ENCODE assay signal across 1 cellular context in the genomic region with DNA sequence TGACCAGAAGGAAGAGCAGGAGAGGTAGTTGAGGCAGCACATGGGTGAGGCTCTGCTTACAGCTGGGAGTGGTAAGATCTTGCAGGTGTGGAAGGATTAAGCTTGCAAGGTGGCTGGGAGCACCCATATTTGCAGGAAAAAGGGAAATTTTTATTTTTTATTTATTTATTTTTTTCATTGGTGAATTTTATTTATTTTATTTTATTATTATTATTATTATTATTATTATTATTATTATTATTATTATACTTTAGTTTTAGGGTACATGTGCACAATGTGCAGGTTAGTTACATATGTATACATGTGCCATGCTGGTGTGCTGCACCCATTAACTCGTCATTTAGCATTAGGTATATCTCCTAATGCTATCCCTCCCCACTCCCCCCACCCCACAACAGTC.
TF ChIP-seq lines count a peak whose summit lies in the region.

No MANE protein-coding gene starts in this region.

TF ChIP-seq in WTC11, 78 proteins besides CTCF, POLR2A, EP300 and RAD21:
- TF ChIP-seq HMGA2 (CRISPR knock-in tag; IDR thresholded peaks at IDR 0.05) = peak; percentile 94
